18 cellular contexts compared by ENCODE assay signal in the genomic region with DNA sequence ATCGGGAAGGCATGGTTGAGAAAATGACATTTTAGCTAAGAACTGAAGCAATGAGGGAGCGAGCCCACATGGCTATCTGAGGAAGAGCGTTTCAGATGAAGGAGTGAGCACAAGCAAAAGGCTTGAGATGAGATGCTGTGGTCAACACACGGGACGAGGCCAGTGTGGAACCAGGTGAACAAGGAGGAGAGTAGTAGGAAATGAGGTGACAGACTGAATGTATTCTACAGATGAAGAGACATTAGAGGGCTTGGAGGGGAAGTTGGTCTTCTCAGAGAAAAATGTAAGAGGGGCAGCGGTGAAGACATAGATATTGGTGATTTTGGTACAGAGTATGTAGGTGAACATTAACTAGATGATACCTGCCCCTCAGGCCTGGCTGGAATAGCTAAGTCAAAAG. TPM values are rescaled to one million over a fixed set of nuclear protein-coding genes. Genes with fewer than 3 reads are reported as not detected.
DNase-seq lines count a peak whose midpoint lies in the region; ATAC-seq, FAIRE-seq and TF ChIP-seq lines count a peak whose summit lies in the region.
"Had no signal": no experiment of that assay in that cellular context is flagged by ENCODE, and none has a peak within 500 bp of the region (broad histone marks: within the 10 kb centered on the region; RNA-seq: fewer than 3 reads in every experiment).

No MANE protein-coding gene starts in this region.

- CTCF ChIA-PET in GM12878 (lab: Yijun Ruan, JAX): interaction anchor here (1.1 kb wide), 1 partner anchor 10 kb away, joined by 4 read pairs; no protein-coding TSS in a partner anchor
- CTCF ChIA-PET in CD4-positive, alpha-beta memory T cell (lab: Charles Lee; ENCODE audit: partially characterized antibody): no interaction called here

- no peak for FAIRE-seq in GM12878 (lab: Jason Lieb, UNC)
- FAIRE-seq: G401.6, GM12891, GM18507 had no signal

- no peak for TF ChIP-seq EP300 in GM12878 (IDR thresholded peaks at IDR 0.05; ENCODE audit: borderline replicate concordance in 1 of 2, control insufficient read depth in 1 of 2, low read depth in 2 of 2, low read length in 2 of 2)

- no peak overlapping the region for H4K91ac ChIP-seq in neuronal stem cell (ENCODE audit: low read depth, low read length, poor library complexity)

- H3K4me3 ChIP-seq in ACC112 (ENCODE audit: low read depth, low read length): no peak overlapping the region
- H3K4me3 ChIP-seq in CD4-positive, CD25-positive, alpha-beta regulatory T cell (ENCODE audit: low read depth, low read length): no peak overlapping the region
- no peak overlapping the region for H3K4me3 ChIP-seq in GM12878
- no peak overlapping the region for H3K4me3 ChIP-seq in neuronal stem cell (ENCODE audit: low read length in 2 of 2)
- no peak overlapping the region for H3K4me3 ChIP-seq in left ventricle myocardium inferior
- H3K4me3 ChIP-seq in CD4-positive, alpha-beta memory T cell (ENCODE audit: low read length in 2 of 2): no peak overlapping the region
- H3K4me3 ChIP-seq: GM23248 had no signal

- WGBS in GM12878 (ENCODE audit: insufficient coverage, insufficient replicate concordance, low lambda C conversion rate, missing lambda C conversion rate): 96% methylated on average over 6 of the region's 6 CpGs
- WGBS in neuronal stem cell (ENCODE audit: extremely low coverage in 2 of 2, insufficient read length in 2 of 2, insufficient replicate concordance in 1 of 2), 2 donors: no CpG with 5 or more reads among the region's 6 CpGs

- H3K27ac ChIP-seq in ACC112 (ENCODE audit: low read depth, low read length): peak overlapping the region; percentile 54
- H3K27ac ChIP-seq in CD4-positive, CD25-positive, alpha-beta regulatory T cell (ENCODE audit: insufficient read depth, low read length, poor library complexity, severe bottlenecking): no peak overlapping the region
- no peak overlapping the region for H3K27ac ChIP-seq in GM12878 (ENCODE audit: control insufficient read depth, insufficient read depth)
- no peak overlapping the region for H3K27ac ChIP-seq in neuronal stem cell (replicated peaks; ENCODE audit: low read length)
- no peak overlapping the region for H3K27ac ChIP-seq in left ventricle myocardium inferior (replicated peaks)
- H3K27ac ChIP-seq in CD4-positive, alpha-beta memory T cell (ENCODE audit: low read depth, low read length): no peak overlapping the region
- H3K27ac ChIP-seq: GM23248 had no signal

- DNase-seq in CD4-positive, CD25-positive, alpha-beta regulatory T cell: no peak
- no peak for DNase-seq in GM12878 (ENCODE audit: low read depth, low spot score)
- DNase-seq in neuronal stem cell (ENCODE audit: low spot score): no peak
- DNase-seq in left ventricle myocardium inferior: no peak
- no peak for DNase-seq in amniotic stem cell (lab: John Stamatoyannopoulos, UW)
- DNase-seq in CD4-positive, alpha-beta memory T cell: no peak
- DNase-seq: BE2C, DND-41, Kasumi-1, NCI-H1105, NCI-H1694 treated with DMSO at 0.1 percent for 48 hours, NCI-H524 treated with DMSO at 0.1 percent for 48 hours had no signal

- H3K9me3 Mint-ChIP-seq in CD4-positive, CD25-positive, alpha-beta regulatory T cell: no peaks in the 10 kb centered on the region
- no peaks in the 10 kb centered on the region for H3K9me3 Mint-ChIP-seq in CD4-positive, alpha-beta memory T cell

- no peak for TF ChIP-seq CTCF in GM12878 (IDR thresholded peaks at IDR 0.05 in 2 of 3, conservative IDR thresholded peaks at IDR 0.05 in 1 of 3; ENCODE audit: control insufficient read depth in 2 of 3, extremely low read depth in 1 of 3, insufficient read depth in 1 of 3, low read depth in 3 of 3, low read length in 3 of 3)
- TF ChIP-seq CTCF in left ventricle myocardium inferior (IDR thresholded peaks at IDR 0.05; ENCODE audit: borderline replicate concordance): no peak

- TF ChIP-seq POLR2A in GM12878 (IDR thresholded peaks at IDR 0.05; ENCODE audit: low read depth, low read length): peak; percentile 20; the same call in 1 of the 2 replicates

- peaks cover 0 to 8% (median 3%) of the 10 kb centered on the region in 4 donors for H3K4me1 Mint-ChIP-seq in CD4-positive, CD25-positive, alpha-beta regulatory T cell
- peaks cover 0 to 1% (median under 1%) of the 10 kb centered on the region in 4 donors for H3K4me1 Mint-ChIP-seq in CD4-positive, alpha-beta memory T cell

- H4K20me1 ChIP-seq in GM12878 (ENCODE audit: control insufficient read depth, insufficient read depth): no peaks in the 10 kb centered on the region

- no peak overlapping the region for H3K4me2 ChIP-seq in GM12878 (ENCODE audit: control insufficient read depth, insufficient read depth)
- no peak overlapping the region for H3K4me2 ChIP-seq in neuronal stem cell (ENCODE audit: insufficient read depth, low read length, poor library complexity, severe bottlenecking)

- in situ Hi-C loops in GM12878 (cut with MboI): no loop called here

- H2AFZ ChIP-seq in ACC112 (ENCODE audit: low read length, unreplicated experiment) (no peak overlapping the region), GM12878 (ENCODE audit: control insufficient read depth, low read depth, low read length) (no peak overlapping the region), neuronal stem cell (ENCODE audit: low read length) (no peak overlapping the region)
- H2AFZ ChIP-seq: GM23248 had no signal

- H4K8ac ChIP-seq in neuronal stem cell (ENCODE audit: low read depth, low read length): no peak overlapping the region

- H3K4ac ChIP-seq in neuronal stem cell (ENCODE audit: low read length): no peak overlapping the region

- H3K36me3 ChIP-seq in ACC112 (ENCODE audit: insufficient read depth, low read length) (peaks cover 24% of the 10 kb centered on the region), GM12878 (ENCODE audit: control insufficient read depth in 2 of 2, insufficient read depth in 2 of 2, low read length in 1 of 2) (peaks cover 7 to 24% of the 10 kb centered on the region in 2 experiments), neuronal stem cell (replicated peaks in 1 of 2; ENCODE audit: control insufficient read depth in 2 of 2, insufficient read depth in 2 of 2, low read length in 2 of 2) (peaks cover 18 to 51% of the 10 kb centered on the region in 2 donors), left ventricle myocardium inferior (peaks cover 44% of the 10 kb centered on the region)
- peaks cover 40% of the 10 kb centered on the region for H3K36me3 ChIP-seq in CD4-positive, CD25-positive, alpha-beta regulatory T cell (ENCODE audit: control insufficient read depth, insufficient read depth, low read length)
- peaks cover 29% of the 10 kb centered on the region for H3K36me3 ChIP-seq in CD4-positive, alpha-beta memory T cell (ENCODE audit: insufficient read depth, low read length)

- H2BK5ac ChIP-seq in neuronal stem cell (ENCODE audit: low read length): no peak overlapping the region

- H3K4me3 Mint-ChIP-seq in CD4-positive, CD25-positive, alpha-beta regulatory T cell: no peak overlapping the region
- peak overlapping the region in 1 of 8 donors; percentile 0 for H3K4me3 Mint-ChIP-seq in CD4-positive, alpha-beta memory T cell

- H2AK5ac ChIP-seq in neuronal stem cell (ENCODE audit: low read depth, low read length): no peak overlapping the region

- SMC1A ChIA-PET in GM12878 (lab: Charles Lee; ENCODE audit: uncharacterized antibody, unreplicated experiment): interaction anchor here (1.6 kb wide), 1 partner anchor 15 kb away, joined by 4 read pairs; no protein-coding TSS in a partner anchor

- no peak overlapping the region for H2BK120ac ChIP-seq in neuronal stem cell (ENCODE audit: low read depth, low read length)

- peak overlapping the region; percentile 8 for H3K23ac ChIP-seq in neuronal stem cell (ENCODE audit: low read depth, low read length, poor library complexity)

- intact Hi-C loops in GM12878 (cut with micrococcal nuclease; ENCODE audit: unreplicated experiment) (no loop called here), left ventricle myocardium inferior (cut with micrococcal nuclease) (no loop called here)
- intact Hi-C loops in CD4-positive, alpha-beta memory T cell (cut with micrococcal nuclease): no loop called here

- no peaks in the 10 kb centered on the region for H3K27me3 ChIP-seq in ACC112 (ENCODE audit: insufficient read depth, low read length)
- H3K27me3 ChIP-seq in CD4-positive, CD25-positive, alpha-beta regulatory T cell (ENCODE audit: control insufficient read depth, insufficient read depth, low read length): no peaks in the 10 kb centered on the region
- no peaks in the 10 kb centered on the region for H3K27me3 ChIP-seq in GM12878 (replicated peaks in 1 of 2; ENCODE audit: control insufficient read depth in 2 of 2, insufficient read depth in 2 of 2, low read length in 1 of 2)
- H3K27me3 ChIP-seq in neuronal stem cell (ENCODE audit: control insufficient read depth in 3 of 3, insufficient read depth in 3 of 3, low read depth in 1 of 3, low read length in 3 of 3): no peaks in the 10 kb centered on the region
- no peaks in the 10 kb centered on the region for H3K27me3 ChIP-seq in left ventricle myocardium inferior (ENCODE audit: low read depth)
- H3K27me3 ChIP-seq in CD4-positive, alpha-beta memory T cell (ENCODE audit: insufficient read depth, low read length): no peaks in the 10 kb centered on the region
- H3K27me3 ChIP-seq: BE2C had no signal

- H3K36me3 Mint-ChIP-seq in CD4-positive, CD25-positive, alpha-beta regulatory T cell: peaks cover 29% of the 10 kb centered on the region
- H3K36me3 Mint-ChIP-seq in CD4-positive, alpha-beta memory T cell: peaks cover 38 to 43% of the 10 kb centered on the region in 2 donors

- H3K27me3 Mint-ChIP-seq in CD4-positive, CD25-positive, alpha-beta regulatory T cell: no peaks in the 10 kb centered on the region
- H3K27me3 Mint-ChIP-seq in CD4-positive, alpha-beta memory T cell: no peaks in the 10 kb centered on the region

- POLR2A ChIA-PET in GM12878 (lab: Charles Lee): no interaction called here
- POLR2A ChIA-PET in CD4-positive, alpha-beta memory T cell (lab: Charles Lee; ENCODE audit: partially characterized antibody): no interaction called here

- H3K9me3 ChIP-seq in CD4-positive, CD25-positive, alpha-beta regulatory T cell (ENCODE audit: control insufficient read depth in 2 of 2, low read length in 2 of 2): no peaks in the 10 kb centered on the region
- H3K9me3 ChIP-seq in GM12878 (replicated peaks; ENCODE audit: control insufficient read depth, insufficient read depth, low read length): no peaks in the 10 kb centered on the region
- no peaks in the 10 kb centered on the region for H3K9me3 ChIP-seq in neuronal stem cell (replicated peaks in 1 of 2; ENCODE audit: control insufficient read depth in 2 of 2, insufficient read depth in 1 of 2, low read depth in 1 of 2, low read length in 2 of 2)
- H3K9me3 ChIP-seq in left ventricle myocardium inferior (replicated peaks): no peaks in the 10 kb centered on the region
- H3K9me3 ChIP-seq in CD4-positive, alpha-beta memory T cell (ENCODE audit: control insufficient read depth in 1 of 2, low read length in 2 of 2): no peaks in the 10 kb centered on the region
- H3K9me3 ChIP-seq: BE2C had no signal

- H3K18ac ChIP-seq in neuronal stem cell (ENCODE audit: low read length): no peak overlapping the region

- H3K4me1 ChIP-seq in ACC112 (ENCODE audit: control insufficient read depth, insufficient read depth, low read length, unreplicated experiment) (peaks cover 12% of the 10 kb centered on the region), GM12878 (ENCODE audit: control insufficient read depth, insufficient read depth, low read length) (peaks cover 11% of the 10 kb centered on the region), neuronal stem cell (ENCODE audit: control insufficient read depth in 2 of 2, insufficient read depth in 1 of 2, low read depth in 1 of 2, low read length in 2 of 2) (no peaks in the 10 kb centered on the region), left ventricle myocardium inferior (no peaks in the 10 kb centered on the region)
- H3K4me1 ChIP-seq in CD4-positive, CD25-positive, alpha-beta regulatory T cell (ENCODE audit: control insufficient read depth, insufficient read depth, low read length, poor library complexity, severe bottlenecking): no peaks in the 10 kb centered on the region
- H3K4me1 ChIP-seq in CD4-positive, alpha-beta memory T cell (ENCODE audit: insufficient read depth, low read length): no peaks in the 10 kb centered on the region
- H3K4me1 ChIP-seq: BE2C had no signal

- H3K79me2 ChIP-seq in ACC112 (ENCODE audit: control insufficient read depth, insufficient read depth, low read length, unreplicated experiment) (no peaks in the 10 kb centered on the region), GM12878 (ENCODE audit: control insufficient read depth, insufficient read depth, low read length) (no peaks in the 10 kb centered on the region)

- H3K9ac ChIP-seq in GM12878 (ENCODE audit: control insufficient read depth, insufficient read depth, low read length) (no peak overlapping the region), neuronal stem cell (ENCODE audit: low read depth, low read length, poor library complexity) (no peak overlapping the region)
- H3K9ac ChIP-seq: GM23248 had no signal

- no TSS peak for BruUV-seq in GM12878 (replicated peaks; lab: Mats Ljungman, UMichigan)

- no peak for ATAC-seq in CD4-positive, CD25-positive, alpha-beta regulatory T cell (ENCODE audit: low read depth in 2 of 2)
- no peak for ATAC-seq in GM12878
- ATAC-seq: Panc1 had no signal

- H3K79me1 ChIP-seq in neuronal stem cell (ENCODE audit: low read depth, low read length): no peaks in the 10 kb centered on the region

- RAD21 ChIA-PET in GM12878 (lab: Charles Lee; ENCODE audit: unreplicated experiment): no interaction called here

- TF ChIP-seq RAD21 in GM12878 (IDR thresholded peaks at IDR 0.05; ENCODE audit: insufficient read depth, low read depth, low read length): no peak

- peak overlapping the region in 2 of 3 donors; percentile 22 to 74 for H3K27ac Mint-ChIP-seq in CD4-positive, CD25-positive, alpha-beta regulatory T cell
- H3K27ac Mint-ChIP-seq in CD4-positive, alpha-beta memory T cell: peak overlapping the region in 1 of 7 donors; percentile 19

- H2BK15ac ChIP-seq in neuronal stem cell (ENCODE audit: low read length): no peak overlapping the region

- H3K14ac ChIP-seq in neuronal stem cell (ENCODE audit: low read length): no peak overlapping the region

- H2BK12ac ChIP-seq in neuronal stem cell (ENCODE audit: low read length): no peak overlapping the region

RNA-seq across cellular contexts. Expression of a gene that starts 57.2 kb away (rescaled TPM):
- 232 TPM for total RNA-seq in CD4-positive, CD25-positive, alpha-beta regulatory T cell
- polyA plus RNA-seq in CD4-positive, CD25-positive, alpha-beta regulatory T cell: 10 to 100 TPM; 43.6 to 57.5 (median 53.8) TPM
- 293 and 302 TPM in 2 replicates for total RNA-seq in GM12878 (2013; cell fraction: nucleolus; rRNA removed)
- total RNA-seq in GM12878 (2014; rRNA removed) (89.6 and 98.9 TPM in 2 replicates), GM12878 (2014; rRNA removed; fragmentation: Illumina TruSeq; extraction: Trizol) (142 and 152 TPM in 2 replicates), GM12878 (2021) (69.8 and 77.9 TPM in 2 replicates), left ventricle myocardium inferior (47.8 TPM)
- polyA plus RNA-seq in GM12878 (2011; ENCODE audit: low read depth): 60.9 TPM
- polyA plus RNA-seq in GM12878 (2011; rRNA removed) (50.5 and 51.0 TPM in 2 replicates), GM12878 (2014; fragmentation: Illumina TruSeq; extraction: Trizol) (129 and 152 TPM in 2 replicates), GM12878 (2014; fragmentation: Nextera tagmentation; extraction: Ambion mirVana) (10 to 100 TPM; 81.0 to 92.2 TPM), GM12878 (2014; rRNA removed) (77.4 and 79.9 TPM in 2 replicates), GM12878 (2016; fragmentation: Nextera tagmentation; extraction: Ambion mirVana) (100 to 1,000 TPM; 111 TPM)
- polyA plus RNA-seq in GM12878 (2011; cell fraction: cytosol; rRNA removed): 26.6 and 28.5 TPM in 2 replicates
- 79.5 and 134 TPM in 2 replicates for polyA plus RNA-seq in GM12878 (2011; cell fraction: nucleus; rRNA removed)
- 56.8 and 79.3 TPM in 2 replicates for polyA plus RNA-seq in GM12878 (2012)
- 30.9 and 42.7 TPM in 2 replicates for polyA minus RNA-seq in GM12878 (2011; rRNA and poly(A)+ RNA removed)
- polyA minus RNA-seq in GM12878 (2011; cell fraction: cytosol; rRNA and poly(A)+ RNA removed): 19.5 and 22.7 TPM in 2 replicates
- 59.6 and 115 TPM in 2 replicates for polyA minus RNA-seq in GM12878 (2011; cell fraction: nucleus; rRNA and poly(A)+ RNA removed)
- polyA plus RNA-seq in neuronal stem cell (2013, experiment 1 of 2): 69.6 TPM
- 71.1 TPM for polyA plus RNA-seq in neuronal stem cell (2013, experiment 2 of 2)
- 100 to 1,000 TPM; 149 to 153 TPM for total RNA-seq in CD4-positive, alpha-beta memory T cell
- polyA plus RNA-seq in CD4-positive, alpha-beta memory T cell: 10 to 100 TPM; 22.8 to 92.1 TPM
